ENCODE assay signal across 8 cellular contexts in genomic region chr10:118568327-118568848, GRCh38. TPM values are rescaled to one million over a fixed set of nuclear protein-coding genes. Genes with fewer than 3 reads are reported as not detected.
DNase-seq lines count a peak whose midpoint lies in the region; ATAC-seq and TF ChIP-seq lines count a peak whose summit lies in the region.

No MANE protein-coding gene starts in this region.

- DNase-seq in G401 (ENCODE audit: low spot score) (peak; percentile 49), HK-2 (ENCODE audit: unreplicated experiment) (peak; percentile 39), SHP77 (lab: John Stamatoyannopoulos, UW) (peak; percentile 8 to 16), left ventricle myocardium inferior (no peak), sciatic nerve (ENCODE audit: low spot score) (no peak), cortex of kidney (lab: John Stamatoyannopoulos, UW) (no peak), NCI-H187 (lab: John Stamatoyannopoulos, UW) (no peak)
- DNase-seq in activated naive CD8-positive, alpha-beta T cell treated with anti-CD3 and anti-CD28 coated beads, Interleukin-2, amount 50 U/mL, for 24 hours: peak; percentile 52

- H3K9me3 ChIP-seq in left ventricle myocardium inferior (replicated peaks): peaks cover under 1% of the 10 kb centered on the region

- ATAC-seq in activated naive CD8-positive, alpha-beta T cell treated with anti-CD3 and anti-CD28 coated beads, Interleukin-2, amount 50 U/mL, for 24 hours: peak; percentile 58
- peak; percentile 62 for ATAC-seq in sciatic nerve

- H3K4me1 Mint-ChIP-seq in activated naive CD8-positive, alpha-beta T cell treated with anti-CD3 and anti-CD28 coated beads, Interleukin-2, amount 50 U/mL, for 24 hours: peaks cover 9% of the 10 kb centered on the region

- H3K36me3 ChIP-seq in left ventricle myocardium inferior: no peaks in the 10 kb centered on the region

- no peaks in the 10 kb centered on the region for H3K9me3 Mint-ChIP-seq in activated naive CD8-positive, alpha-beta T cell treated with anti-CD3 and anti-CD28 coated beads, Interleukin-2, amount 50 U/mL, for 24 hours

- no peak overlapping the region for H3K27ac Mint-ChIP-seq in activated naive CD8-positive, alpha-beta T cell treated with anti-CD3 and anti-CD28 coated beads, Interleukin-2, amount 50 U/mL, for 24 hours

- no peak overlapping the region for H3K4me3 Mint-ChIP-seq in activated naive CD8-positive, alpha-beta T cell treated with anti-CD3 and anti-CD28 coated beads, Interleukin-2, amount 50 U/mL, for 24 hours

- peak; percentile 85 for TF ChIP-seq CTCF in left ventricle myocardium inferior (IDR thresholded peaks at IDR 0.05; ENCODE audit: borderline replicate concordance)

- H3K27me3 Mint-ChIP-seq in activated naive CD8-positive, alpha-beta T cell treated with anti-CD3 and anti-CD28 coated beads, Interleukin-2, amount 50 U/mL, for 24 hours: no peaks in the 10 kb centered on the region

- intact Hi-C loops in left ventricle myocardium inferior (cut with micrococcal nuclease) (loop anchor here (5.0 kb wide), 1 partner anchor 154 kb away; no protein-coding TSS in a partner anchor), sciatic nerve (cut with DNase I) (loop anchor here (10.0 kb wide), 1 partner anchor 146 kb away; no protein-coding TSS in a partner anchor)

- H3K27ac ChIP-seq in left ventricle myocardium inferior (replicated peaks): no peak overlapping the region

- H3K36me3 Mint-ChIP-seq in activated naive CD8-positive, alpha-beta T cell treated with anti-CD3 and anti-CD28 coated beads, Interleukin-2, amount 50 U/mL, for 24 hours (ENCODE audit: low read depth): no peaks in the 10 kb centered on the region

- H3K4me3 ChIP-seq in left ventricle myocardium inferior: no peak overlapping the region

- H3K4me1 ChIP-seq in left ventricle myocardium inferior: peaks cover 18% of the 10 kb centered on the region

- in situ Hi-C loops in G401 (cut with HindIII; ENCODE audit: low sequenced_read_pairs): no loop called here

- H3K27me3 ChIP-seq in left ventricle myocardium inferior (ENCODE audit: low read depth): peaks cover 38% of the 10 kb centered on the region

RNA-seq across cellular contexts. Expression of gene PRLHR, which starts 27.1 kb away (rescaled TPM):
- total RNA-seq in G401 (2014; rRNA removed; shearing (Covaris generic)): not detected in 2 replicates
- total RNA-seq in left ventricle myocardium inferior (not detected), sciatic nerve (not detected)

Comparison
In these comparisons a context has a peak if more than half of its experiments do, and no peak if none do; other contexts are left out.
1. DNase-seq: peak in G401 (single experiment), HK-2 (single experiment), SHP77 (2 of 2) and activated naive CD8-positive, alpha-beta T cell treated with anti-CD3 and anti-CD28 coated beads, Interleukin-2, amount 50 U/mL, for 24 hours (single experiment); none in left ventricle myocardium inferior (single experiment), sciatic nerve (single experiment), cortex of kidney (single experiment) and NCI-H187 (0 of 2).